16 cellular contexts compared by ENCODE assay signal in genomic region chr6:232896-233640, GRCh38.
"Had no signal": no experiment of that assay in that cellular context is flagged by ENCODE, and none has a peak within 500 bp of the region (broad histone marks: within the 10 kb centered on the region; RNA-seq: fewer than 3 reads in every experiment).

No MANE protein-coding gene starts in this region.

- H3K9me3 ChIP-seq: gastroesophageal sphincter, tibial nerve had no signal

- H3K4me3 ChIP-seq: coronary artery, gastroesophageal sphincter, tibial nerve had no signal

- H3K27ac Mint-ChIP-seq: stimulated activated effector memory CD8-positive, alpha-beta T cell treated with anti-CD3 and anti-CD28 coated beads, Interleukin-12 subunit alpha, Interleukin-12 subunit beta, amount 100 ng/mL, for 72 hours had no signal

- H3K4me3 Mint-ChIP-seq: stimulated activated effector memory CD8-positive, alpha-beta T cell treated with anti-CD3 and anti-CD28 coated beads, Interleukin-12 subunit alpha, Interleukin-12 subunit beta, amount 100 ng/mL, for 72 hours had no signal

- DNase-seq: activated CD4-positive, alpha-beta T cell treated with anti-CD3 and anti-CD28 coated beads, Interleukin-2, amount 50 U/mL, for 4 hours; activated CD4-positive, CD25-positive, alpha-beta regulatory T cell treated with anti-CD3 and anti-CD28 coated beads, Interleukin-2, amount 50 U/mL, for 72 hours; activated T-cell treated with anti-CD3 and anti-CD28 coated beads, Interleukin-2, amount 50 U/mL, for 48 hours; effector memory CD4-positive, alpha-beta T cell; kidney; left ventricle myocardium superior; mesendoderm; retina; small intestine; T-helper 2 cell had no signal

- H3K36me3 ChIP-seq: gastroesophageal sphincter, tibial nerve had no signal

- H3K27me3 ChIP-seq: gastroesophageal sphincter, tibial nerve had no signal

- H3K9me3 Mint-ChIP-seq: stimulated activated effector memory CD8-positive, alpha-beta T cell treated with anti-CD3 and anti-CD28 coated beads, Interleukin-12 subunit alpha, Interleukin-12 subunit beta, amount 100 ng/mL, for 72 hours had no signal

- H3K27ac ChIP-seq: coronary artery, epithelial cell of prostate, gastroesophageal sphincter, tibial nerve had no signal

- ATAC-seq: gastroesophageal sphincter; left ventricle myocardium superior; SK-N-SH treated with all-trans-retinoic acid at 6 μM for 48 hours; stimulated activated effector memory CD8-positive, alpha-beta T cell treated with anti-CD3 and anti-CD28 coated beads, Interleukin-12 subunit alpha, Interleukin-12 subunit beta, amount 100 ng/mL, for 72 hours had no signal
